13 cellular contexts compared by ENCODE assay signal in genomic region chr12:113183030-113183589, GRCh38. TPM values are rescaled to one million over a fixed set of nuclear protein-coding genes. Genes with fewer than 3 reads are reported as not detected.
DNase-seq lines count a peak whose midpoint lies in the region; ATAC-seq and TF ChIP-seq lines count a peak whose summit lies in the region.
"Had no signal": no experiment of that assay in that cellular context is flagged by ENCODE, and none has a peak within 500 bp of the region (broad histone marks: within the 10 kb centered on the region; RNA-seq: fewer than 3 reads in every experiment).

No MANE protein-coding gene starts in this region.

- no peak overlapping the region for H2AFZ ChIP-seq in trophoblast cell (ENCODE audit: insufficient read depth, low read length, poor library complexity)

- H3K27me3 ChIP-seq in trophoblast cell (ENCODE audit: insufficient read depth, low read length) = no peaks in the 10 kb centered on the region

- no peak for TF ChIP-seq CTCF in WTC11 (IDR thresholded peaks at IDR 0.05)

- CTCF ChIA-PET in WTC11 (lab: Charles Lee) = interaction anchor here (4.3 kb wide), 1 partner anchor 8 kb away, joined by 21 read pairs; no protein-coding TSS in a partner anchor

- peak overlapping the region; percentile 95 for H3K4me3 Mint-ChIP-seq in activated T-cell treated with anti-CD3 and anti-CD28 coated beads, Interleukin-2, amount 50 U/mL, for 4 hours
- peak overlapping the region; percentile 88 for H3K4me3 Mint-ChIP-seq in WTC11
- H3K4me3 Mint-ChIP-seq: memory B cell had no signal

- H3K4me3 ChIP-seq in trophoblast cell (ENCODE audit: low read depth, low read length) = no peak overlapping the region

- H3K9me3 Mint-ChIP-seq in activated T-cell treated with anti-CD3 and anti-CD28 coated beads, Interleukin-2, amount 50 U/mL, for 4 hours = no peaks in the 10 kb centered on the region
- no peaks in the 10 kb centered on the region for H3K9me3 Mint-ChIP-seq in WTC11
- H3K9me3 Mint-ChIP-seq: memory B cell had no signal

- no peaks in the 10 kb centered on the region for H3K27me3 Mint-ChIP-seq in activated T-cell treated with anti-CD3 and anti-CD28 coated beads, Interleukin-2, amount 50 U/mL, for 4 hours (ENCODE audit: low read depth)
- H3K27me3 Mint-ChIP-seq in WTC11 (ENCODE audit: low read depth) = no peaks in the 10 kb centered on the region
- H3K27me3 Mint-ChIP-seq: memory B cell had no signal

- H3K36me3 Mint-ChIP-seq in activated T-cell treated with anti-CD3 and anti-CD28 coated beads, Interleukin-2, amount 50 U/mL, for 4 hours (ENCODE audit: insufficient read depth) = peaks cover 28% of the 10 kb centered on the region
- H3K36me3 Mint-ChIP-seq in WTC11 = peaks cover 44% of the 10 kb centered on the region

- POLR2A ChIA-PET in WTC11 (lab: Charles Lee) = interaction anchor here (0.6 kb wide), 1 partner anchor 1051 kb away, joined by 3 read pairs; no protein-coding TSS in a partner anchor

- WGBS in trophoblast cell (ENCODE audit: extremely low coverage, insufficient coverage, insufficient read length) = no CpG with 5 or more reads among the region's 11 CpGs

- H3K4ac ChIP-seq in trophoblast cell (ENCODE audit: low read depth, low read length) = peak overlapping the region; percentile 26

- no peak for DNase-seq in activated T-cell treated with anti-CD3 and anti-CD28 coated beads, Interleukin-2, amount 50 U/mL, for 4 hours
- no peak for DNase-seq in activated T-cell treated with anti-CD3 and anti-CD28 coated beads, Interleukin-2, amount 50 U/mL, for 1 hour
- no peak for DNase-seq in WTC11 (ENCODE audit: low spot score)
- DNase-seq in trophoblast cell = no peak
- no peak for DNase-seq in DMS 273 treated with DMSO at 0.1 percent for 48 hours (lab: John Stamatoyannopoulos, UW)
- DNase-seq in RKO (ENCODE audit: low spot score) = no peak
- DNase-seq: central memory CD4-positive, alpha-beta T cell; erythroblast; NCI-H2107; stimulated activated CD4-positive, alpha-beta T cell treated with anti-CD3 and anti-CD28 coated beads, Interleukin-4, amount 100 ng/mL, for 24 hours; substantia nigra; T1000 had no signal

- H2BK12ac ChIP-seq in trophoblast cell (ENCODE audit: low read length) = no peak overlapping the region

- no peak overlapping the region for H3K27ac ChIP-seq in trophoblast cell (ENCODE audit: low read depth, low read length)

- H3K14ac ChIP-seq in trophoblast cell (ENCODE audit: low read length) = no peak overlapping the region

- no peak for ATAC-seq in activated T-cell treated with anti-CD3 and anti-CD28 coated beads, Interleukin-2, amount 50 U/mL, for 4 hours
- no peak for ATAC-seq in WTC11

- peaks cover 11% of the 10 kb centered on the region for H3K79me2 ChIP-seq in trophoblast cell (ENCODE audit: control insufficient read depth, insufficient read depth, low read length, poor library complexity)

- no peak overlapping the region for H4K91ac ChIP-seq in trophoblast cell (ENCODE audit: low read depth, low read length)

- H4K12ac ChIP-seq in trophoblast cell (ENCODE audit: low read depth, low read length) = no peak overlapping the region

- no peak overlapping the region for H2BK120ac ChIP-seq in trophoblast cell (ENCODE audit: insufficient read depth, low read length, poor library complexity)

- no peak overlapping the region for H3K4me2 ChIP-seq in trophoblast cell (ENCODE audit: low read length)

- no peak overlapping the region for H3K18ac ChIP-seq in trophoblast cell (ENCODE audit: low read length)

- peaks cover 14% of the 10 kb centered on the region for H3K79me1 ChIP-seq in trophoblast cell (ENCODE audit: low read length)

- H3K4me1 Mint-ChIP-seq in activated T-cell treated with anti-CD3 and anti-CD28 coated beads, Interleukin-2, amount 50 U/mL, for 4 hours (ENCODE audit: low read depth) = peaks cover 34% of the 10 kb centered on the region
- H3K4me1 Mint-ChIP-seq in WTC11 = peaks cover 14% of the 10 kb centered on the region

- peaks cover 27 to 35% of the 10 kb centered on the region in 2 experiments for H3K36me3 ChIP-seq in trophoblast cell (ENCODE audit: control insufficient read depth in 1 of 2, insufficient read depth in 2 of 2, low read length in 2 of 2)

- peaks cover 8% of the 10 kb centered on the region in 2 experiments for H3K4me1 ChIP-seq in trophoblast cell (ENCODE audit: control insufficient read depth in 1 of 2, insufficient read depth in 2 of 2, low read length in 2 of 2)

- no peak overlapping the region for H4K8ac ChIP-seq in trophoblast cell (ENCODE audit: low read depth, low read length)

- no peak overlapping the region for H3K23ac ChIP-seq in trophoblast cell (ENCODE audit: low read length)

- no peaks in the 10 kb centered on the region for H3K9me3 ChIP-seq in trophoblast cell (ENCODE audit: insufficient read depth, low read depth, low read length)

- H3K27ac Mint-ChIP-seq in WTC11 = no peak overlapping the region; the same call in 1 of the 2 replicates
- H3K27ac Mint-ChIP-seq: memory B cell had no signal

- no peak overlapping the region for H2BK5ac ChIP-seq in trophoblast cell (ENCODE audit: low read depth, low read length, poor library complexity)

- H3K9ac ChIP-seq in trophoblast cell (ENCODE audit: low read length) = no peak overlapping the region

- H2AK5ac ChIP-seq in trophoblast cell (ENCODE audit: low read length) = no peak overlapping the region

TF ChIP-seq in WTC11, 78 proteins besides CTCF, POLR2A, EP300 and RAD21:
- no peak for TF ChIP-seq ZBTB43 (CRISPR knock-in tag; IDR thresholded peaks at IDR 0.05)
- no peak for TF ChIP-seq RELA (CRISPR knock-in tag; IDR thresholded peaks at IDR 0.05; ENCODE audit: borderline replicate concordance)
- TF ChIP-seq FOXJ3 (CRISPR knock-in tag; IDR thresholded peaks at IDR 0.05; ENCODE audit: borderline replicate concordance) = no peak
- TF ChIP-seq RORB (CRISPR knock-in tag; IDR thresholded peaks at IDR 0.05) = no peak
- TF ChIP-seq, protein P1, sequence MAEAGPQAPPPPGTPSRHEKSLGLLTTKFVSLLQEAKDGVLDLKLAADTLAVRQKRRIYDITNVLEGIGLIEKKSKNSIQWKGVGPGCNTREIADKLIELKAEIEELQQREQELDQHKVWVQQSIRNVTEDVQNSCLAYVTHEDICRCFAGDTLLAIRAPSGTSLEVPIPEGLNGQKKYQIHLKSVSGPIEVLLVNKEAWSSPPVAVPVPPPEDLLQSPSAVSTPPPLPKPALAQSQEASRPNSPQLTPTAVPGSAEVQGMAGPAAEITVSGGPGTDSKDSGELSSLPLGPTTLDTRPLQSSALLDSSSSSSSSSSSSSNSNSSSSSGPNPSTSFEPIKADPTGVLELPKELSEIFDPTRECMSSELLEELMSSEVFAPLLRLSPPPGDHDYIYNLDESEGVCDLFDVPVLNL (CRISPR knock-in tag; IDR thresholded peaks at IDR 0.05; ENCODE audit: borderline replicate concordance, low read depth) = no peak
- no peak for TF ChIP-seq NFE2L1 (CRISPR knock-in tag; IDR thresholded peaks at IDR 0.05)

RNA-seq across cellular contexts. Expression of gene DDX54, which starts 2.2 kb away (rescaled TPM):
- total RNA-seq in activated T-cell treated with anti-CD3 and anti-CD28 coated beads, Interleukin-2, amount 50 U/mL, for 4 hours = 100 to 1,000 TPM; 213 to 236 (median 232) TPM
- total RNA-seq in WTC11 (2021) = 120 to 151 TPM (median 123 TPM) in 3 replicates
- 42.0 and 42.6 TPM in 2 replicates for polyA plus RNA-seq in trophoblast cell (2013)

RNA-seq across cellular contexts. Expression of gene RITA1, which starts 2.4 kb away (rescaled TPM):
- 10 to 100 TPM; 24.6 to 31.0 (median 27.5) TPM for total RNA-seq in activated T-cell treated with anti-CD3 and anti-CD28 coated beads, Interleukin-2, amount 50 U/mL, for 4 hours
- total RNA-seq in WTC11 (2021) = 26.4 to 29.3 TPM (median 27.1 TPM) in 3 replicates
- 11.2 and 11.4 TPM in 2 replicates for polyA plus RNA-seq in trophoblast cell (2013)

RNA-seq across cellular contexts. Expression of gene CFAP73, which starts 33.6 kb away (rescaled TPM):
- total RNA-seq in activated T-cell treated with anti-CD3 and anti-CD28 coated beads, Interleukin-2, amount 50 U/mL, for 4 hours = under 1 TPM; 0.29 to 0.46 (median 0.38) TPM
- 0.30 to 0.94 TPM (median 0.37 TPM) in 3 replicates for total RNA-seq in WTC11 (2021)
- not detected in 2 replicates for polyA plus RNA-seq in trophoblast cell (2013)

RNA-seq across cellular contexts. Expression of gene TPCN1, which starts 38.2 kb away (rescaled TPM):
- 10 to 100 TPM; 17.5 to 23.7 (median 20.8) TPM for total RNA-seq in activated T-cell treated with anti-CD3 and anti-CD28 coated beads, Interleukin-2, amount 50 U/mL, for 4 hours
- 29.0 to 32.7 TPM (median 30.7 TPM) in 3 replicates for total RNA-seq in WTC11 (2021)
- polyA plus RNA-seq in trophoblast cell (2013) = 14.9 and 16.0 TPM in 2 replicates

RNA-seq across cellular contexts. Expression of gene RASAL1, which starts 47.5 kb away (rescaled TPM):
- 1 to 10 TPM in 1 of 3 donors, under 1 TPM in 2; 0.58 to 1.1 (median 0.87) TPM for total RNA-seq in activated T-cell treated with anti-CD3 and anti-CD28 coated beads, Interleukin-2, amount 50 U/mL, for 4 hours
- total RNA-seq in WTC11 (2021) = 6.9 to 8.1 TPM (median 8.0 TPM) in 3 replicates
- 0.16 and 0.26 TPM in 2 replicates for polyA plus RNA-seq in trophoblast cell (2013)
